Comparison of ENCODE assay signal across 29 cellular contexts in the genomic region with DNA sequence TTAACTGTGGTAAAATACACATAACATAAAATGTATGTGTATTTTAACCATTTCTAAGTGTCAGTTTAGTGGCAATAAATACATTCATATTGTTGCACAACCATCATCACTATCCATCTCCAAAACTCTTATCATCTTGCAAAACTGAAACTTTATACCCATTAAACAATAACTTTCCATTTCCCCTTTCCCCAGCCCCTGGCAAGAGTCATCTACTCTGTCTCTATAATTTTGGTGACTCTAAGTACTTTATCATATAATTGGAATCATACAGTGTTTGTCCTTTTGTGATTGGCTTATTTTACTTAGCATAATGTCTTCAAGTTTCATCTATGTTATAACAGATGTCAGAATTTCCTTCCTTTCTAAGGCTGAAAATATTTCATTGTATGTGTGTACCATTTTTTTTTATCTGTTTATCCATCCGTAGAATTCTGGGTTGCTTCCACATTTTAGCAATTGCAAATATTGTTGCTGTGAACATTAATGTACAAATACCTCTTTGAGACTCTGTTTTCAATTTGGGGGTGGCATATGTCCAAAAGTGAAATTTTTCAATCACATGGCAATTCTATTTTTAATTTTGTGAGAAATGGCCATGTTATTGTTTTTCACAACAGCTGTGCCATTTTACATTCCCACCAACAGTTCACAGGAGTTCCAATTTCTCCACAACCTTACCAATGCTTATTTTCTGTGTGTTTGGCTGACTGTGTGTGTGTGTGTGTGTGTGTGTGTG.
DNase-seq lines count a peak whose midpoint lies in the region; ATAC-seq and TF ChIP-seq lines count a peak whose summit lies in the region.
"Had no signal": no experiment of that assay in that cellular context is flagged by ENCODE, and none has a peak within 500 bp of the region (broad histone marks: within the 10 kb centered on the region; RNA-seq: fewer than 3 reads in every experiment).

No MANE protein-coding gene starts in this region.

- no peaks in the 10 kb centered on the region for H3K9me3 Mint-ChIP-seq in CD8-positive, alpha-beta T cell
- H3K9me3 Mint-ChIP-seq: activated T-cell treated with anti-CD3 and anti-CD28 coated beads, Interleukin-2, amount 50 U/mL, for 4 hours; CD4-positive, alpha-beta T cell; central memory CD8-positive, alpha-beta T cell; neural progenitor cell had no signal

- no peaks in the 10 kb centered on the region for H3K36me3 ChIP-seq in CD8-positive, alpha-beta T cell (ENCODE audit: insufficient read depth, low read length)
- H3K36me3 ChIP-seq: esophagus muscularis mucosa, neural progenitor cell, tibial nerve had no signal

- no peak overlapping the region for H3K4me3 ChIP-seq in CD8-positive, alpha-beta T cell (ENCODE audit: low read depth, low read length)
- H3K4me3 ChIP-seq: esophagus muscularis mucosa, neural progenitor cell, tibial nerve had no signal

- H3K27me3 Mint-ChIP-seq in CD8-positive, alpha-beta T cell (ENCODE audit: low read depth): peaks cover 5% of the 10 kb centered on the region
- H3K27me3 Mint-ChIP-seq in T-helper 17 cell: peaks cover 4% of the 10 kb centered on the region
- H3K27me3 Mint-ChIP-seq: CD4-positive, alpha-beta T cell; progenitor cell of endocrine pancreas had no signal

- POLR2A ChIA-PET in CD8-positive, alpha-beta T cell (lab: Charles Lee): no interaction called here

- no peak overlapping the region for H3K27ac Mint-ChIP-seq in CD8-positive, alpha-beta T cell
- H3K27ac Mint-ChIP-seq in T-helper 17 cell: no peak overlapping the region
- H3K27ac Mint-ChIP-seq: activated CD8-positive, alpha-beta T cell treated with anti-CD3 and anti-CD28 coated beads, Interleukin-2, amount 10 ng/mL, durations not matched to agents 7 days and 5 days; CD4-positive, alpha-beta T cell; IgD-negative memory B cell; neural progenitor cell; progenitor cell of endocrine pancreas had no signal

- no peaks in the 10 kb centered on the region for H3K36me3 Mint-ChIP-seq in CD8-positive, alpha-beta T cell
- H3K36me3 Mint-ChIP-seq in T-helper 17 cell (ENCODE audit: low read depth): no peaks in the 10 kb centered on the region
- H3K36me3 Mint-ChIP-seq: IgD-negative memory B cell, neural progenitor cell had no signal

- no peaks in the 10 kb centered on the region for H3K27me3 ChIP-seq in CD8-positive, alpha-beta T cell (ENCODE audit: insufficient read depth, low read length)
- H3K27me3 ChIP-seq: esophagus muscularis mucosa, neural progenitor cell, tibial nerve had no signal

- ATAC-seq in GM18511 (IDR thresholded peaks at IDR 0.05; ENCODE audit: unreplicated experiment) (peak; percentile 44), GM21360 (IDR thresholded peaks at IDR 0.05; ENCODE audit: unreplicated experiment) (no peak), HG03280 (IDR thresholded peaks at IDR 0.05; ENCODE audit: unreplicated experiment) (no peak), T-helper 17 cell (no peak)
- no peak for ATAC-seq in CD8-positive, alpha-beta T cell
- ATAC-seq: activated CD8-positive, alpha-beta T cell treated with anti-CD3 and anti-CD28 coated beads, Interleukin-2, amount 10 ng/mL, durations not matched to agents 7 days and 5 days; activated T-cell treated with anti-CD3 and anti-CD28 coated beads, Interleukin-2, amount 50 U/mL, for 4 hours had no signal

- CTCF ChIA-PET in CD8-positive, alpha-beta T cell (lab: Charles Lee): no interaction called here

- H3K9me3 ChIP-seq in CD8-positive, alpha-beta T cell (ENCODE audit: low read length): no peaks in the 10 kb centered on the region
- no peaks in the 10 kb centered on the region for H3K9me3 ChIP-seq in T-helper 17 cell (ENCODE audit: control insufficient read depth, low read length, poor library complexity, severe bottlenecking)
- H3K9me3 ChIP-seq: esophagus muscularis mucosa, tibial nerve had no signal

- intact Hi-C loops in CD8-positive, alpha-beta T cell (cut with DNase I, micrococcal nuclease): no loop called here

- no peak overlapping the region for H3K4me3 Mint-ChIP-seq in CD8-positive, alpha-beta T cell
- H3K4me3 Mint-ChIP-seq in T-helper 17 cell: no peak overlapping the region
- H3K4me3 Mint-ChIP-seq: activated CD8-positive, alpha-beta T cell treated with anti-CD3 and anti-CD28 coated beads, Interleukin-2, amount 10 ng/mL, durations not matched to agents 7 days and 5 days; activated T-cell treated with anti-CD3 and anti-CD28 coated beads, Interleukin-2, amount 50 U/mL, for 4 hours; CD4-positive, alpha-beta T cell; central memory CD8-positive, alpha-beta T cell; IgD-negative memory B cell; neural progenitor cell had no signal

- no peaks in the 10 kb centered on the region for H3K4me1 ChIP-seq in CD8-positive, alpha-beta T cell (ENCODE audit: insufficient read depth, low read length)
- H3K4me1 ChIP-seq: neural progenitor cell had no signal

- H3K4me1 Mint-ChIP-seq in CD8-positive, alpha-beta T cell (ENCODE audit: low read depth): no peaks in the 10 kb centered on the region
- peaks cover 2% of the 10 kb centered on the region for H3K4me1 Mint-ChIP-seq in T-helper 17 cell
- H3K4me1 Mint-ChIP-seq: central memory CD8-positive, alpha-beta T cell; IgD-negative memory B cell; neural progenitor cell had no signal

- DNase-seq in HS-5 (ENCODE audit: low read depth) (peak; percentile 23), RPMI7951 (ENCODE audit: low read depth) (peak; percentile 6), fibroblast of the conjunctiva (ENCODE audit: low read depth) (peak; percentile 36), T-helper 17 cell (no peak)
- no peak for DNase-seq in CD8-positive, alpha-beta T cell
- DNase-seq: activated CD4-positive, CD25-positive, alpha-beta regulatory T cell treated with anti-CD3 and anti-CD28 coated beads, Interleukin-2, amount 50 U/mL, for 72 hours; activated CD8-positive, alpha-beta T cell treated with anti-CD3 and anti-CD28 coated beads, Interleukin-2, amount 10 ng/mL, durations not matched to agents 7 days and 5 days; activated naive CD4-positive, alpha-beta T cell treated with Interleukin-2 at 50 U/mL for 16 hours; activated T-cell treated with anti-CD3 and anti-CD28 coated beads, Interleukin-2, amount 50 U/mL, for 4 hours; anterior cingulate cortex; CD4-positive, alpha-beta T cell; effector CD8-positive, alpha-beta T cell; GF-D8; hippocampal formation; MM.1S; NCI-H187; RPMI8226; stimulated activated CD4-positive, alpha-beta T cell treated with anti-CD3 and anti-CD28 coated beads, Interleukin-1b, Interleukin-23, amount 100 ng/mL, for 48 hours; stimulated activated naive CD4-positive, alpha-beta T cell had no signal

- H3K27ac ChIP-seq in CD8-positive, alpha-beta T cell (ENCODE audit: low read depth, low read length): no peak overlapping the region
- H3K27ac ChIP-seq: esophagus muscularis mucosa, HL-60, neural progenitor cell, tibial nerve had no signal

- no peak for TF ChIP-seq CTCF in CD8-positive, alpha-beta T cell (IDR thresholded peaks at IDR 0.05)

Comparison
In these comparisons a context has a peak if more than half of its experiments do, and no peak if none do; other contexts are left out.
1. DNase-seq: peak in HS-5 (single experiment), RPMI7951 (single experiment) and fibroblast of the conjunctiva (single experiment); none in CD8-positive, alpha-beta T cell (0 of 7) and T-helper 17 cell (0 of 3).